35 cellular contexts compared by ENCODE assay signal in genomic region chr7:29447828-29448227, GRCh38.
"Had no signal": no experiment of that assay in that cellular context is flagged by ENCODE, and none has a peak within 500 bp of the region (broad histone marks: within the 10 kb centered on the region; RNA-seq: fewer than 3 reads in every experiment).

No MANE protein-coding gene starts in this region.

- H3K9me3 ChIP-seq: Peyer's patch had no signal

- H3K4me3 Mint-ChIP-seq: activated B cell treated with CpG ODN at 0.5 μM for 24 hours; activated CD4-positive, alpha-beta memory T cell treated with anti-CD3 and anti-CD28 coated beads for 36 hours; activated naive CD4-positive, alpha-beta T cell treated with anti-CD3 and anti-CD28 coated beads for 36 hours; activated T-cell treated with anti-CD3 and anti-CD28 coated beads, Interleukin-2, amount 50 U/mL, for 4 hours; activated T-helper 1 cell treated with anti-CD3 and anti-CD28 coated beads, Interleukin-12 subunit alpha, Interleukin-12 subunit beta, Interleukin-2, Interleukin-4 antibody, amounts not matched to agents 30 ng/mL and 10 ng/mL and 1 ng/mL, durations not matched to agents 14 hours and 24 hours and 36 hours had no signal

- H3K27ac ChIP-seq: brain microvascular endothelial cell, Peyer's patch had no signal

- DNase-seq: activated B cell treated with CpG ODN at 0.5 μM for 24 hours; activated CD4-positive, alpha-beta memory T cell treated with anti-CD3 and anti-CD28 coated beads for 36 hours; activated CD4-positive, alpha-beta T cell treated with anti-CD3 and anti-CD28 coated beads for 4 hours; activated CD4-positive, alpha-beta T cell treated with anti-CD3 and anti-CD28 coated beads, Interleukin-2, amount 50 U/mL, for 1 hour; activated CD4-positive, CD25-positive, alpha-beta regulatory T cell treated with anti-CD3 and anti-CD28 coated beads, Interleukin-2, amount 50 U/mL, for 72 hours; activated CD8-positive, alpha-beta memory T cell treated with anti-CD3 and anti-CD28 coated beads, Interleukin-2, amount 50 U/mL, for 4 hours; activated gamma-delta T cell treated with Interleukin-2 at 50 U/mL for 16 hours; activated naive CD4-positive, alpha-beta T cell treated with anti-CD3 and anti-CD28 coated beads for 36 hours; activated T-cell treated with anti-CD3 and anti-CD28 coated beads for 4 hours; activated T-cell treated with anti-CD3 and anti-CD28 coated beads, Interleukin-2, amount 50 U/mL, for 4 hours; aorta; brain microvascular endothelial cell; central memory CD4-positive, alpha-beta T cell; Karpas-422; NCI-H1105; NCI-H1417 treated with DMSO at 0.1 percent for 48 hours; NCI-H187 treated with DMSO at 0.1 percent for 48 hours; NCI-H2081; NCI-H2171 treated with DMSO at 0.1 percent for 48 hours; NCI-H2227 treated with DMSO at 0.1 percent for 48 hours; NCI-H446 treated with DMSO at 0.1 percent for 48 hours; NCI-H526; NCI-H748 treated with DMSO at 0.1 percent for 48 hours; NK-92 treated with Interleukin-12 subunit alpha and Interleukin-12 subunit beta, amount 100 ng/mL, for 24 hours; PC-3; Peyer's patch; RPMI8226; SIG-M5; SW 1271; T-helper 1 cell; T-helper 2 cell; T-helper 9 cell had no signal

- H3K27me3 ChIP-seq: brain microvascular endothelial cell, Peyer's patch had no signal

- ATAC-seq: activated naive CD4-positive, alpha-beta T cell treated with anti-CD3 and anti-CD28 coated beads, Interleukin-2, amount 50 U/mL, for 72 hours; activated T-cell treated with anti-CD3 and anti-CD28 coated beads, Interleukin-2, amount 50 U/mL, for 4 hours; PC-3; Right ventricle myocardium inferior had no signal

- H3K27ac Mint-ChIP-seq: activated B cell treated with CpG ODN at 0.5 μM for 24 hours; activated CD4-positive, alpha-beta memory T cell treated with anti-CD3 and anti-CD28 coated beads for 36 hours; activated naive CD4-positive, alpha-beta T cell treated with anti-CD3 and anti-CD28 coated beads for 36 hours; activated T-helper 1 cell treated with anti-CD3 and anti-CD28 coated beads, Interleukin-12 subunit alpha, Interleukin-12 subunit beta, Interleukin-2, Interleukin-4 antibody, amounts not matched to agents 30 ng/mL and 10 ng/mL and 1 ng/mL, durations not matched to agents 14 hours and 24 hours and 36 hours had no signal

- H3K4me3 ChIP-seq: Peyer's patch had no signal

- H3K27me3 Mint-ChIP-seq: activated B cell treated with CpG ODN at 0.5 μM for 24 hours; activated CD4-positive, alpha-beta memory T cell treated with anti-CD3 and anti-CD28 coated beads for 36 hours had no signal

- H3K4me1 Mint-ChIP-seq: activated B cell treated with CpG ODN at 0.5 μM for 24 hours had no signal

- H3K36me3 ChIP-seq: brain microvascular endothelial cell, Peyer's patch had no signal

- H3K9me3 Mint-ChIP-seq: activated B cell treated with CpG ODN at 0.5 μM for 24 hours; activated CD4-positive, alpha-beta memory T cell treated with anti-CD3 and anti-CD28 coated beads for 36 hours; activated naive CD4-positive, alpha-beta T cell treated with anti-CD3 and anti-CD28 coated beads for 36 hours; activated naive CD4-positive, alpha-beta T cell treated with anti-CD3 and anti-CD28 coated beads, Interleukin-2, amount 50 U/mL, for 72 hours; activated T-cell treated with anti-CD3 and anti-CD28 coated beads, Interleukin-2, amount 50 U/mL, for 4 hours; activated T-helper 1 cell treated with anti-CD3 and anti-CD28 coated beads, Interleukin-12 subunit alpha, Interleukin-12 subunit beta, Interleukin-2, Interleukin-4 antibody, amounts not matched to agents 30 ng/mL and 10 ng/mL and 1 ng/mL, durations not matched to agents 14 hours and 24 hours and 36 hours had no signal

- H3K36me3 Mint-ChIP-seq: activated CD4-positive, alpha-beta memory T cell treated with anti-CD3 and anti-CD28 coated beads for 36 hours; activated naive CD4-positive, alpha-beta T cell treated with anti-CD3 and anti-CD28 coated beads, Interleukin-2, amount 50 U/mL, for 72 hours had no signal

- H3K4me1 ChIP-seq: Peyer's patch had no signal
